Comparison of ENCODE assay signal across 31 cellular contexts in genomic region chr3:16258177-16258576, GRCh38.
"Had no signal": no experiment of that assay in that cellular context is flagged by ENCODE, and none has a peak within 500 bp of the region (broad histone marks: within the 10 kb centered on the region; RNA-seq: fewer than 3 reads in every experiment).

No MANE protein-coding gene starts in this region.

- H3K4me3 ChIP-seq: coronary artery, dorsolateral prefrontal cortex, esophagus muscularis mucosa, gastroesophageal sphincter had no signal

- H3K27ac ChIP-seq: brain microvascular endothelial cell, coronary artery, dorsolateral prefrontal cortex, esophagus muscularis mucosa, foreskin keratinocyte, gastroesophageal sphincter had no signal

- ATAC-seq: activated CD4-positive, alpha-beta T cell treated with anti-CD3 and anti-CD28 coated beads for 36 hours; activated CD8-positive, alpha-beta memory T cell treated with anti-CD3 and anti-CD28 coated beads, Interleukin-2, amount 10 ng/mL, durations not matched to agents 7 days and 5 days; activated CD8-positive, alpha-beta T cell treated with anti-CD3 and anti-CD28 coated beads, Interleukin-2, amount 10 ng/mL, durations not matched to agents 7 days and 5 days; activated T-cell treated with anti-CD3 and anti-CD28 coated beads, Interleukin-2, amount 50 U/mL, for 72 hours; foreskin keratinocyte; gastroesophageal sphincter had no signal

- H3K27me3 ChIP-seq: brain microvascular endothelial cell, dorsolateral prefrontal cortex, esophagus muscularis mucosa, foreskin keratinocyte, gastroesophageal sphincter had no signal

- H3K27ac Mint-ChIP-seq: activated CD4-positive, alpha-beta memory T cell treated with anti-CD3 and anti-CD28 coated beads for 36 hours; activated CD4-positive, alpha-beta T cell treated with anti-CD3 and anti-CD28 coated beads, Interleukin-2, amount 10 ng/mL, durations not matched to agents 24 days and 14 days; activated CD8-positive, alpha-beta memory T cell treated with anti-CD3 and anti-CD28 coated beads, Interleukin-2, amount 10 ng/mL, durations not matched to agents 7 days and 5 days; activated naive CD4-positive, alpha-beta T cell treated with anti-CD3 and anti-CD28 coated beads, Interleukin-2, amount 10 ng/mL, durations not matched to agents 7 days and 5 days; activated naive CD4-positive, alpha-beta T cell treated with anti-CD3 and anti-CD28 coated beads, Interleukin-2, amount 50 U/mL, for 72 hours; activated naive CD8-positive, alpha-beta T cell treated with anti-CD3 and anti-CD28 coated beads, Interleukin-2, amount 10 ng/mL, durations not matched to agents 7 days and 5 days; activated T-cell treated with anti-CD3 and anti-CD28 coated beads, Interleukin-2, amount 50 U/mL, for 72 hours; dendritic cell treated with granulocyte-macrophage colony-stimulating factor and Interleukin-4, amounts not matched to agents 40 ng/mL and 50 ng/mL, for 4 days; endodermal cell had no signal

- H3K9me3 ChIP-seq: esophagus muscularis mucosa, gastroesophageal sphincter had no signal

- H3K27me3 Mint-ChIP-seq: activated CD4-positive, alpha-beta memory T cell treated with anti-CD3 and anti-CD28 coated beads for 36 hours; activated CD4-positive, alpha-beta T cell treated with anti-CD3 and anti-CD28 coated beads for 36 hours; activated CD4-positive, alpha-beta T cell treated with anti-CD3 and anti-CD28 coated beads, Interleukin-2, amount 10 ng/mL, durations not matched to agents 24 days and 14 days; activated CD8-positive, alpha-beta memory T cell treated with anti-CD3 and anti-CD28 coated beads, Interleukin-2, amount 10 ng/mL, durations not matched to agents 7 days and 5 days; activated naive CD4-positive, alpha-beta T cell treated with anti-CD3 and anti-CD28 coated beads, Interleukin-2, amount 10 ng/mL, durations not matched to agents 7 days and 5 days; activated naive CD8-positive, alpha-beta T cell treated with anti-CD3 and anti-CD28 coated beads, Interleukin-2, amount 10 ng/mL, durations not matched to agents 7 days and 5 days; central memory CD8-positive, alpha-beta T cell; dendritic cell treated with granulocyte-macrophage colony-stimulating factor and Interleukin-4, amounts not matched to agents 40 ng/mL and 50 ng/mL, for 4 days had no signal

- DNase-seq: activated CD4-positive, alpha-beta memory T cell treated with anti-CD3 and anti-CD28 coated beads for 36 hours; activated CD4-positive, alpha-beta T cell treated with anti-CD3 and anti-CD28 coated beads for 36 hours; activated CD4-positive, alpha-beta T cell treated with anti-CD3 and anti-CD28 coated beads, Interleukin-2, amount 10 ng/mL, durations not matched to agents 24 days and 14 days; activated CD4-positive, CD25-positive, alpha-beta regulatory T cell; activated CD4-positive, CD25-positive, alpha-beta regulatory T cell treated with anti-CD3 and anti-CD28 coated beads, Interleukin-2, amount 50 U/mL, for 72 hours; activated CD8-positive, alpha-beta memory T cell treated with anti-CD3 and anti-CD28 coated beads, Interleukin-2, amount 10 ng/mL, durations not matched to agents 7 days and 5 days; activated CD8-positive, alpha-beta memory T cell treated with anti-CD3 and anti-CD28 coated beads, Interleukin-2, amount 50 U/mL, for 4 hours; activated CD8-positive, alpha-beta T cell treated with anti-CD3 and anti-CD28 coated beads, Interleukin-2, amount 10 ng/mL, durations not matched to agents 7 days and 5 days; activated gamma-delta T cell; activated naive CD4-positive, alpha-beta T cell; activated naive CD4-positive, alpha-beta T cell treated with anti-CD3 and anti-CD28 coated beads, Interleukin-2, amount 10 ng/mL, durations not matched to agents 7 days and 5 days; activated naive CD8-positive, alpha-beta T cell treated with anti-CD3 and anti-CD28 coated beads, Interleukin-2, amount 10 ng/mL, durations not matched to agents 7 days and 5 days; activated T-cell treated with anti-CD3 and anti-CD28 coated beads, Interleukin-2, amount 50 U/mL, for 1 hour; activated T-cell treated with anti-CD3 and anti-CD28 coated beads, Interleukin-2, amount 50 U/mL, for 72 hours; amniotic stem cell; anterior cingulate cortex; brain microvascular endothelial cell; dorsolateral prefrontal cortex; effector memory CD4-positive, alpha-beta T cell; endodermal cell; erythroblast; foreskin keratinocyte; T-helper 2 cell had no signal

- H3K4me3 Mint-ChIP-seq: activated CD4-positive, alpha-beta memory T cell treated with anti-CD3 and anti-CD28 coated beads for 36 hours; activated CD4-positive, alpha-beta T cell treated with anti-CD3 and anti-CD28 coated beads for 36 hours; activated CD4-positive, alpha-beta T cell treated with anti-CD3 and anti-CD28 coated beads, Interleukin-2, amount 10 ng/mL, durations not matched to agents 24 days and 14 days; activated CD8-positive, alpha-beta memory T cell treated with anti-CD3 and anti-CD28 coated beads, Interleukin-2, amount 10 ng/mL, durations not matched to agents 7 days and 5 days; activated CD8-positive, alpha-beta T cell treated with anti-CD3 and anti-CD28 coated beads, Interleukin-2, amount 10 ng/mL, durations not matched to agents 7 days and 5 days; activated naive CD4-positive, alpha-beta T cell treated with anti-CD3 and anti-CD28 coated beads, Interleukin-2, amount 10 ng/mL, durations not matched to agents 7 days and 5 days; activated naive CD8-positive, alpha-beta T cell treated with anti-CD3 and anti-CD28 coated beads, Interleukin-2, amount 10 ng/mL, durations not matched to agents 7 days and 5 days; activated T-cell treated with anti-CD3 and anti-CD28 coated beads, Interleukin-2, amount 50 U/mL, for 72 hours; central memory CD8-positive, alpha-beta T cell; dendritic cell treated with granulocyte-macrophage colony-stimulating factor and Interleukin-4, amounts not matched to agents 40 ng/mL and 50 ng/mL, for 4 days; endodermal cell had no signal

- FAIRE-seq: astrocyte, bronchial epithelial cell had no signal

- H3K4me1 ChIP-seq: foreskin keratinocyte had no signal

- H3K9me3 Mint-ChIP-seq: activated CD4-positive, alpha-beta memory T cell treated with anti-CD3 and anti-CD28 coated beads for 36 hours; activated CD4-positive, alpha-beta T cell treated with anti-CD3 and anti-CD28 coated beads, Interleukin-2, amount 10 ng/mL, durations not matched to agents 24 days and 14 days; activated naive CD4-positive, alpha-beta T cell treated with anti-CD3 and anti-CD28 coated beads, Interleukin-2, amount 10 ng/mL, durations not matched to agents 7 days and 5 days; activated naive CD4-positive, alpha-beta T cell treated with anti-CD3 and anti-CD28 coated beads, Interleukin-2, amount 50 U/mL, for 72 hours; activated naive CD8-positive, alpha-beta T cell treated with anti-CD3 and anti-CD28 coated beads, Interleukin-2, amount 10 ng/mL, durations not matched to agents 7 days and 5 days; activated T-cell treated with anti-CD3 and anti-CD28 coated beads, Interleukin-2, amount 50 U/mL, for 72 hours; central memory CD8-positive, alpha-beta T cell; dendritic cell treated with granulocyte-macrophage colony-stimulating factor and Interleukin-4, amounts not matched to agents 40 ng/mL and 50 ng/mL, for 4 days; endodermal cell had no signal

- H3K36me3 Mint-ChIP-seq: activated naive CD4-positive, alpha-beta T cell treated with anti-CD3 and anti-CD28 coated beads, Interleukin-2, amount 50 U/mL, for 72 hours had no signal

- H3K4me1 Mint-ChIP-seq: endodermal cell had no signal
